9 cellular contexts compared by ENCODE assay signal in the genomic region with DNA sequence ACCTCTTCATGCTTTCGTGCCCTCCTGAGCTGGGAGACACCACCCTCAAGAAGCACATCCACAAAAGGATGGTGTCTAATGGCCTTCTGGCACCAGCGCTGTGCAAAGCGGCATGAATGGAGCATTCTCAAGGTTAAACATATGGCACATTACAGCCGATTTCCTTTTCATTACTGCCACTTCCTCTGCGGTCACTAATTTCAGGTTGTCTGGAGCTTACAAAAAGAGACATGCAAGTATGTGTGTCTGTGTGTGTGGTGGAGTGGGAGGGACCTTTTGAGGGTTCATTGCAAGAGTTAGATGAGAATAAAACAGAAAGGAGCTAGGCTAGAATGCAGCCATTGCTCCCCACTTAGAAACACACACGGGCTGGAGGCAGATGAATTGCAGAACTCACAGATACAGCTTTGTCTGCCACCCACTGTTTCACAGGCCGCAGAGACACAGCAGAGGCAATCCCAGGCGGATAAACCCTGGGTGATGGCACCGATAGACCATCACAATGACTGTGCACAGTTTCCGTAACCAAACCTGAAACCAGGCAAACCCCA.
DNase-seq lines count a peak whose midpoint lies in the region; ATAC-seq, FAIRE-seq and TF ChIP-seq lines count a peak whose summit lies in the region.
"Had no signal": no experiment of that assay in that cellular context is flagged by ENCODE, and none has a peak within 500 bp of the region (broad histone marks: within the 10 kb centered on the region; RNA-seq: fewer than 3 reads in every experiment).

No MANE protein-coding gene starts in this region.

- peak; percentile 82 for ATAC-seq in GM19351 (IDR thresholded peaks at IDR 0.05; ENCODE audit: unreplicated experiment)
- ATAC-seq in HG03469 (IDR thresholded peaks at IDR 0.05; ENCODE audit: unreplicated experiment) = peak; percentile 63
- peak; percentile 63 to 70 for ATAC-seq in gastrocnemius medialis

- H3F3A ChIP-seq in GM23248 (ENCODE audit: insufficient read depth) = no peaks in the 10 kb centered on the region

- peaks cover 5% of the 10 kb centered on the region; the same call in 1 of the 2 replicates for H3K9me3 ChIP-seq in Caco-2
- no peaks in the 10 kb centered on the region for H3K9me3 ChIP-seq in gastrocnemius medialis
- H3K9me3 ChIP-seq in GM23248 (ENCODE audit: low read depth) = no peaks in the 10 kb centered on the region

- no peaks in the 10 kb centered on the region for H3K27me3 Mint-ChIP-seq in Caco-2 (ENCODE audit: insufficient read depth, unreplicated experiment)

- CTCF ChIA-PET in Caco-2 (lab: Charles Lee) = interaction anchor here (0.5 to 1.5 kb wide), 5 partner anchors 60 to 1248 kb away, joined by 3 to 6 read pairs (median 4); no protein-coding TSS in a partner anchor

- H3K9ac ChIP-seq in GM23248 = no peak overlapping the region

- TF ChIP-seq POLR2A in gastrocnemius medialis (IDR thresholded peaks at IDR 0.05) (no peak), H54 (IDR thresholded peaks at IDR 0.05; ENCODE audit: low read depth, low read length) (no peak)

- H3K36me3 ChIP-seq in Caco-2 (ENCODE audit: control insufficient read depth, insufficient read depth, low read length) (no peaks in the 10 kb centered on the region), gastrocnemius medialis (no peaks in the 10 kb centered on the region), GM23248 (ENCODE audit: low read depth) (no peaks in the 10 kb centered on the region)
- H3K36me3 ChIP-seq: heart right ventricle had no signal

- in situ Hi-C loops in gastrocnemius medialis (cut with MboI; ENCODE audit: low sequenced_read_pairs in 4 of 4) = no loop called here
- in situ Hi-C loops in GM23248 (cut with MboI) = no loop called here

- H3K27ac ChIP-seq in caudate nucleus (ENCODE audit: low read depth, low read length) = peak overlapping the region; percentile 76
- peak overlapping the region; percentile 66 to 75 (median 73) for H3K27ac ChIP-seq in gastrocnemius medialis
- no peak overlapping the region for H3K27ac ChIP-seq in GM23248

- no peaks in the 10 kb centered on the region for H3K9me3 Mint-ChIP-seq in Caco-2 (ENCODE audit: unreplicated experiment)

- no peaks in the 10 kb centered on the region for H3K9me2 ChIP-seq in GM23248 (ENCODE audit: insufficient read depth)

- intact Hi-C loops in Caco-2 (cut with micrococcal nuclease; ENCODE audit: unreplicated experiment) (no loop called here), gastrocnemius medialis (cut with DNase I; ENCODE audit: low total_unique reads) (loop anchor here (1.0 to 2.0 kb wide), 2 partner anchors 69 to 72 kb away; no protein-coding TSS in a partner anchor)

- no peaks in the 10 kb centered on the region for H3K36me3 Mint-ChIP-seq in Caco-2 (ENCODE audit: insufficient read depth, unreplicated experiment)

- no peak for TF ChIP-seq CTCF in Caco-2 (IDR thresholded peaks at IDR 0.05; ENCODE audit: insufficient read depth in 1 of 2, low read depth in 1 of 2, low read length in 1 of 2, severe bottlenecking in 1 of 2, unreplicated experiment in 1 of 2)
- no peak for TF ChIP-seq CTCF in gastrocnemius medialis (IDR thresholded peaks at IDR 0.05 in 4 of 5, conservative IDR thresholded peaks at IDR 0.05 in 1 of 5)

- WGBS in GM23248 (ENCODE audit: low coverage in 1 of 2, low lambda C conversion rate in 2 of 2, missing lambda C conversion rate in 2 of 2), 2 experiments = 95 to 99% methylated on average over 10 of the region's 10 CpGs

- no peak overlapping the region for H3K4me3 Mint-ChIP-seq in Caco-2 (ENCODE audit: unreplicated experiment)

- H4K20me1 ChIP-seq in GM23248 (ENCODE audit: insufficient read depth) = no peaks in the 10 kb centered on the region

- DNase-seq in Caco-2 (no peak), SW480 (ENCODE audit: low spot score) (peak; percentile 83), caudate nucleus (lab: John Stamatoyannopoulos, UW) (peak in 44 of 61 donors; percentile 5 to 75 (median 34)), gastrocnemius medialis (peak in 1 of 2 donors; percentile 24), GM23248 (no peak), H54 (ENCODE audit: insufficient read length, low spot score) (no peak)
- DNase-seq: heart right ventricle had no signal

- no peak overlapping the region for H3K4me2 ChIP-seq in GM23248 (ENCODE audit: unreplicated experiment)

- H3K4me1 ChIP-seq in Caco-2 (peaks cover 11% of the 10 kb centered on the region), gastrocnemius medialis (peaks cover 13% of the 10 kb centered on the region in 2 donors), GM23248 (ENCODE audit: insufficient read depth) (no peaks in the 10 kb centered on the region)

- peaks cover 18% of the 10 kb centered on the region for H3K4me1 Mint-ChIP-seq in Caco-2 (ENCODE audit: low read depth, unreplicated experiment)

- FAIRE-seq in H54 (lab: Jason Lieb, UNC) = no peak

- POLR2A ChIA-PET in Caco-2 (lab: Charles Lee) = interaction anchor here (0.5 to 0.6 kb wide), 2 partner anchors 9 to 158 kb away, joined by 3 to 5 read pairs; no protein-coding TSS in a partner anchor

- no peaks in the 10 kb centered on the region for H3K27me3 ChIP-seq in Caco-2 (replicated peaks; ENCODE audit: control insufficient read depth, insufficient read depth, low read length)
- no peaks in the 10 kb centered on the region for H3K27me3 ChIP-seq in gastrocnemius medialis
- 0 out of 2 replicates have a peak, but pooled peaks cover 3% of the 10 kb centered on the region for H3K27me3 ChIP-seq in GM23248 (replicated peaks; ENCODE audit: insufficient read depth)
- H3K27me3 ChIP-seq: heart right ventricle had no signal

- no peak overlapping the region for H2AFZ ChIP-seq in GM23248

- BruUV-seq in Caco-2 (replicated peaks; lab: Mats Ljungman, UMichigan) = no TSS peak

- H3K4me3 ChIP-seq in Caco-2 (ENCODE audit: low read depth, low read length) (no peak overlapping the region), gastrocnemius medialis (peak overlapping the region in 1 of 4 donors; percentile 22), GM23248 (no peak overlapping the region)

- peak overlapping the region; percentile 50 for H3K27ac Mint-ChIP-seq in Caco-2 (ENCODE audit: unreplicated experiment)

- H3K79me2 ChIP-seq in GM23248 (ENCODE audit: insufficient read depth) = no peaks in the 10 kb centered on the region

Comparison
In these comparisons a context has a peak if more than half of its experiments do, and no peak if none do; other contexts are left out.
1. DNase-seq: peak in SW480 (single experiment) and caudate nucleus (44 of 61); none in Caco-2 (0 of 2), GM23248 (single experiment) and H54 (single experiment).
2. Peak in every context shown above with its lines, with median percentiles within 50 percentile points of each other: ATAC-seq.